Comparison of ENCODE assay signal across 13 cellular contexts in the genomic region with DNA sequence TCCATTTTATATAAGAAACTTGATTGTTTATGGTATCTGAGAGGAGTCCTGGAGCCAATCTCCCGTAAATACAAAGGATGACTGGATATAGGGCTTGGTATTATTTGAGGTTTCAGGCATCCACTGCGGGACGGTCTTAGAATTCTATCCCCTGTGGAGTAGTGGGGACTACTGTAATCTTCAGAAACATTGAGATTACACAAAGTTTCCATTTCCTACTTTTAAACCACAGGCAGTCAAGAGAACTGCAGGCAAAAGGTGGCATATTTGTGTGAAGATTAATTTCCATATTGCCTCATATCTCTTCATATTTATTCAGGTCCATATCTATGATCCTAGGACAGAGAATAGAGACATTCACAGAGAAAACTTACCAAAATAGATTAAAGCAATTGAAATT.
"Had no signal": no experiment of that assay in that cellular context is flagged by ENCODE, and none has a peak within 500 bp of the region (broad histone marks: within the 10 kb centered on the region; RNA-seq: fewer than 3 reads in every experiment).

No MANE protein-coding gene starts in this region.

- H3K27ac ChIP-seq: psoas muscle had no signal

- H3K4me3 ChIP-seq: psoas muscle had no signal

- H3K4me1 ChIP-seq: psoas muscle had no signal

- DNase-seq: activated CD4-positive, alpha-beta T cell treated with anti-CD3 and anti-CD28 coated beads, Interleukin-2, amount 10 ng/mL, durations not matched to agents 24 days and 14 days; activated naive CD4-positive, alpha-beta T cell; caudate nucleus; cortex of kidney; effector memory CD4-positive, alpha-beta T cell; mammary epithelial cell; psoas muscle; stimulated activated naive CD4-positive, alpha-beta T cell treated with Interleukin-2 at 50 U/mL for 16 hours; T-cell; T1000; trophoblast cell had no signal

- ATAC-seq: psoas muscle, sciatic nerve, T-cell, WTC11 had no signal
